ENCODE assay signal across 8 cellular contexts in the genomic region with DNA sequence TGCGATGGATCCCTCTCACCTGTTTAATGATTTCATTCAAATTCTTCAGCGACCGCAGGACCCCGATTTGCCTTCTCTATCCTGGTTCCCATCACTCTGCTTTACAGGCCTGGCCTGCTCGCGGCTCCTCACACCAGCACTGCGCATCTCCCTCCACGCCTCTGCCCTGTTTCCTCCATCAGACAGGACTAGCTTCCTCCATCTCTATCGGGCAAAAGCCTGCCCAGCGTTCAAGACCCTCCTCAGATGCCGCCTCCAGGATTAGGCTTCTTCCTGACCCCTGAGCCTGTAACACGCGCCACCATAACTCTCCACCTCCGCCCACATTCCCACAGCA.
DNase-seq lines count a peak whose midpoint lies in the region; ATAC-seq, FAIRE-seq and TF ChIP-seq lines count a peak whose summit lies in the region.
"Not testable (repeated sequence)": the region's sequence is repeated elsewhere in the genome, so short reads cannot be mapped to it uniquely, and the experiment has no call there.

No MANE protein-coding gene starts in this region.

- H3K4me1 ChIP-seq in HUES48 (ENCODE audit: control insufficient read depth, insufficient read depth, low read length); adipocyte (ENCODE audit: control insufficient read depth, insufficient read depth, low read length); keratinocyte (ENCODE audit: control insufficient read depth, extremely low read depth, insufficient read depth, low read length); neutrophil (ENCODE audit: control insufficient read depth in 1 of 2, insufficient read depth in 1 of 2, low read depth in 1 of 2, low read length in 1 of 2): not testable (repeated sequence)
- H3K4me1 ChIP-seq in subcutaneous abdominal adipose tissue (ENCODE audit: control insufficient read depth in 5 of 5, insufficient read depth in 5 of 5, low read length in 5 of 5) = peaks cover 0 to 12% (median 5%) of the 10 kb centered on the region in 5 donors

- not testable (repeated sequence) for ATAC-seq in T-helper 17 cell

- H3K4me1 Mint-ChIP-seq in T-helper 17 cell = peaks cover 17% of the 10 kb centered on the region

- not testable (repeated sequence) for H3K27me3 Mint-ChIP-seq in T-helper 17 cell

- FAIRE-seq in keratinocyte (lab: Jason Lieb, UNC) = not testable (repeated sequence)

- H3K9me1 ChIP-seq in keratinocyte (ENCODE audit: control insufficient read depth, extremely low read depth, insufficient read depth, low read length) = not testable (repeated sequence)

- not testable (repeated sequence) for H3K36me3 Mint-ChIP-seq in T-helper 17 cell (ENCODE audit: low read depth)

- not testable (repeated sequence) for TF ChIP-seq CTCF in BJ (IDR thresholded peaks at IDR 0.05; ENCODE audit: insufficient read depth, low read depth, low read length); epithelial cell of esophagus (IDR thresholded peaks at IDR 0.05; ENCODE audit: insufficient read depth, low read depth, low read length, missing control alignments); keratinocyte (optimal IDR thresholded peaks at IDR 0.05 in 1 of 3, IDR thresholded peaks at IDR 0.05 in 1 of 3, conservative IDR thresholded peaks at IDR 0.05 in 1 of 3; ENCODE audit: extremely low read depth in 1 of 3, insufficient read depth in 2 of 3, low read length in 3 of 3); neutrophil (IDR thresholded peaks at IDR 0.05)

- H3K4me3 ChIP-seq in BJ (ENCODE audit: low read depth, low read length) (peak overlapping the region; percentile 54), HUES48 (ENCODE audit: low read depth, low read length) (peak overlapping the region; percentile 95), adipocyte (ENCODE audit: low read length) (peak overlapping the region; percentile 89), epithelial cell of esophagus (ENCODE audit: low read length) (peak overlapping the region; percentile 71), keratinocyte (ENCODE audit: control insufficient read depth in 2 of 3, extremely low read depth in 1 of 3, insufficient read depth in 2 of 3, low read depth in 1 of 3, low read length in 3 of 3) (peak overlapping the region; percentile 43 to 69 (median 62)), neutrophil (ENCODE audit: low read depth in 1 of 2, low read length in 1 of 2) (peak overlapping the region; percentile 61 to 62), subcutaneous abdominal adipose tissue (ENCODE audit: low read depth in 1 of 5, low read length in 5 of 5) (peak overlapping the region; percentile 62 to 92 (median 80))

- H2AFZ ChIP-seq in keratinocyte (ENCODE audit: control insufficient read depth, low read length) = peak overlapping the region; percentile 79

- peak overlapping the region; percentile 72 for H3K4me3 Mint-ChIP-seq in T-helper 17 cell

- peak overlapping the region; percentile 60 for H3K4me2 ChIP-seq in keratinocyte (ENCODE audit: control insufficient read depth, extremely low read depth, insufficient read depth, low read depth, low read length)

- H3K27ac ChIP-seq in HUES48 (ENCODE audit: low read depth, low read length); keratinocyte (ENCODE audit: control insufficient read depth, insufficient read depth, low read length); neutrophil; subcutaneous abdominal adipose tissue (ENCODE audit: low read depth, low read length): not testable (repeated sequence)

- not testable (repeated sequence) for H4K20me1 ChIP-seq in keratinocyte (ENCODE audit: control insufficient read depth, extremely low read depth, insufficient read depth, low read length)

- H3K9ac ChIP-seq in HUES48 (ENCODE audit: low read depth, low read length) = not testable (repeated sequence)
- H3K9ac ChIP-seq in adipocyte (ENCODE audit: low read length) = peak overlapping the region; percentile 92
- H3K9ac ChIP-seq in keratinocyte (ENCODE audit: control insufficient read depth, extremely low read depth, insufficient read depth, low read length) = peak overlapping the region; percentile 37
- peak overlapping the region in 4 of 5 donors; percentile 48 to 95 (median 60) for H3K9ac ChIP-seq in subcutaneous abdominal adipose tissue (ENCODE audit: low read length in 5 of 5)

- CTCF ChIA-PET in BJ (lab: Yijun Ruan, JAX) = not testable (repeated sequence)

- dilution Hi-C loops in keratinocyte (cut with MboI; ENCODE audit: extremely low pct_ligation_motif_present, low sequenced_read_pairs) = not testable (repeated sequence)

- not testable (repeated sequence) for H3K27me3 ChIP-seq in BJ (ENCODE audit: control insufficient read depth, insufficient read depth, low read length); HUES48 (ENCODE audit: control insufficient read depth, insufficient read depth, low read length); adipocyte (replicated peaks; ENCODE audit: control insufficient read depth, insufficient read depth, low read length); keratinocyte (ENCODE audit: control insufficient read depth, extremely low read depth, insufficient read depth, low read length); subcutaneous abdominal adipose tissue (ENCODE audit: control insufficient read depth in 5 of 5, insufficient read depth in 4 of 5, low read length in 5 of 5)
- peaks cover 25% of the 10 kb centered on the region for H3K27me3 ChIP-seq in neutrophil

- DNase-seq in BJ (ENCODE audit: low read depth); T-helper 17 cell; adipocyte (ENCODE audit: low read depth); epithelial cell of esophagus (ENCODE audit: low read depth); keratinocyte (ENCODE audit: low read depth, low spot score): not testable (repeated sequence)

- peak overlapping the region; percentile 70 for H3K27ac Mint-ChIP-seq in T-helper 17 cell

- not testable (repeated sequence) for H3K36me3 ChIP-seq in BJ (ENCODE audit: control insufficient read depth, insufficient read depth, low read length); HUES48 (ENCODE audit: control insufficient read depth, insufficient read depth, low read length); adipocyte (ENCODE audit: control insufficient read depth, insufficient read depth, low read length, severe bottlenecking); keratinocyte (ENCODE audit: control insufficient read depth in 2 of 2, extremely low read depth in 1 of 2, insufficient read depth in 2 of 2, low read length in 2 of 2); neutrophil; subcutaneous abdominal adipose tissue (ENCODE audit: control insufficient read depth in 5 of 5, insufficient read depth in 5 of 5, low read length in 5 of 5)

- H3K9me3 ChIP-seq in HUES48 (ENCODE audit: control insufficient read depth, insufficient read depth, low read length); T-helper 17 cell (ENCODE audit: control insufficient read depth, low read length, poor library complexity, severe bottlenecking); adipocyte (ENCODE audit: control insufficient read depth, low read length); keratinocyte (ENCODE audit: control insufficient read depth, low read depth, low read length); neutrophil; subcutaneous abdominal adipose tissue (ENCODE audit: control insufficient read depth in 5 of 5, low read length in 5 of 5): not testable (repeated sequence)

- not testable (repeated sequence) for H3K79me2 ChIP-seq in keratinocyte (ENCODE audit: control insufficient read depth, insufficient read depth, low read length)

- POLR2A ChIA-PET in BJ (lab: Charles Lee) = not testable (repeated sequence)
